In genomic region chr4:185307136-185307950, GRCh38 we compare ENCODE assay signal across 10 cellular contexts.
A peak's percentile ranks its signal among the peaks of the same experiment; 100 is the strongest.
DNase-seq lines count a peak whose midpoint lies in the region; ATAC-seq and TF ChIP-seq lines count a peak whose summit lies in the region.
"Had no signal": no experiment of that assay in that cellular context is flagged by ENCODE, and none has a peak within 500 bp of the region (broad histone marks: within the 10 kb centered on the region; RNA-seq: fewer than 3 reads in every experiment).

No MANE protein-coding gene starts in this region.

- H3K4me1 ChIP-seq in skeletal muscle satellite cell (ENCODE audit: control insufficient read depth, insufficient read depth, low read length) = peaks cover 31% of the 10 kb centered on the region
- H3K4me1 ChIP-seq in ascending aorta = no peaks in the 10 kb centered on the region
- H3K4me1 ChIP-seq in esophagus squamous epithelium = peaks cover 0 to 27% (median 0%) of the 10 kb centered on the region in 3 donors

- peaks cover 25% of the 10 kb centered on the region for H3K36me3 Mint-ChIP-seq in activated T-cell treated with anti-CD3 and anti-CD28 coated beads, Interleukin-2, amount 50 U/mL, for 4 hours (ENCODE audit: insufficient read depth)

- H3K4me3 ChIP-seq in skeletal muscle satellite cell (ENCODE audit: low read length) (no peak overlapping the region), ascending aorta (no peak overlapping the region), esophagus squamous epithelium (no peak overlapping the region)

- ATAC-seq in HG02870 (IDR thresholded peaks at IDR 0.05; ENCODE audit: unreplicated experiment) = peak; percentile 70
- ATAC-seq in activated T-cell treated with anti-CD3 and anti-CD28 coated beads, Interleukin-2, amount 50 U/mL, for 4 hours = no peak

- H3K9me3 Mint-ChIP-seq in activated T-cell treated with anti-CD3 and anti-CD28 coated beads, Interleukin-2, amount 50 U/mL, for 4 hours = no peaks in the 10 kb centered on the region
- H3K9me3 Mint-ChIP-seq: activated naive CD4-positive, alpha-beta T cell treated with anti-CD3 and anti-CD28 coated beads, Interleukin-2, amount 50 U/mL, for 72 hours had no signal

- TF ChIP-seq POLR2A in esophagus squamous epithelium (IDR thresholded peaks at IDR 0.05) = no peak

- no peaks in the 10 kb centered on the region for H3K27me3 ChIP-seq in skeletal muscle satellite cell (ENCODE audit: control insufficient read depth, insufficient read depth, low read length)
- no peaks in the 10 kb centered on the region for H3K27me3 ChIP-seq in ascending aorta
- no peaks in the 10 kb centered on the region for H3K27me3 ChIP-seq in esophagus squamous epithelium

- no peak for TF ChIP-seq CTCF in ascending aorta (IDR thresholded peaks at IDR 0.05)
- no peak for TF ChIP-seq CTCF in esophagus squamous epithelium (IDR thresholded peaks at IDR 0.05)

- no peak overlapping the region for H3K4me3 Mint-ChIP-seq in activated T-cell treated with anti-CD3 and anti-CD28 coated beads, Interleukin-2, amount 50 U/mL, for 4 hours

- H3K27ac ChIP-seq in ascending aorta (peak overlapping the region in 1 of 2 donors; percentile 41), esophagus squamous epithelium (no peak overlapping the region)

- H3K9ac ChIP-seq in skeletal muscle satellite cell (ENCODE audit: low read depth, low read length) = peak overlapping the region; percentile 76

- DNase-seq in NCI-H2107 treated with DMSO at 0.1 percent for 48 hours (lab: John Stamatoyannopoulos, UW; ENCODE audit: unreplicated experiment) (peak; percentile 2), NCI-H2107 (lab: John Stamatoyannopoulos, UW) (no peak), RPMI8226 (peak; percentile 23), ascending aorta (ENCODE audit: low spot score in 2 of 2) (no peak), esophagus squamous epithelium (lab: John Stamatoyannopoulos, UW) (no peak)
- no peak for DNase-seq in activated T-cell treated with anti-CD3 and anti-CD28 coated beads, Interleukin-2, amount 50 U/mL, for 4 hours
- DNase-seq: NCI-H2029 treated with DMSO at 0.1 percent for 48 hours had no signal

- peaks cover 2% of the 10 kb centered on the region for H3K4me1 Mint-ChIP-seq in activated T-cell treated with anti-CD3 and anti-CD28 coated beads, Interleukin-2, amount 50 U/mL, for 4 hours (ENCODE audit: low read depth)

- H3K9me3 ChIP-seq in skeletal muscle satellite cell (replicated peaks; ENCODE audit: low read length) (no peaks in the 10 kb centered on the region), ascending aorta (no peaks in the 10 kb centered on the region), esophagus squamous epithelium (no peaks in the 10 kb centered on the region)

- peaks cover 14% of the 10 kb centered on the region for H3K36me3 ChIP-seq in skeletal muscle satellite cell (ENCODE audit: insufficient read depth, low read length)
- peaks cover 14 to 16% of the 10 kb centered on the region in 2 donors for H3K36me3 ChIP-seq in ascending aorta
- H3K36me3 ChIP-seq in esophagus squamous epithelium = peaks cover 0 to 26% (median 5%) of the 10 kb centered on the region in 3 donors

- H3K4me2 ChIP-seq in skeletal muscle satellite cell (ENCODE audit: low read length) = no peak overlapping the region

- WGBS in esophagus squamous epithelium, 2 donors = 49 to 58% methylated on average over 5 of the region's 5 CpGs

- H3K27me3 Mint-ChIP-seq in activated T-cell treated with anti-CD3 and anti-CD28 coated beads, Interleukin-2, amount 50 U/mL, for 4 hours (ENCODE audit: low read depth) = no peaks in the 10 kb centered on the region

- intact Hi-C loops in ascending aorta (cut with DNase I) (no loop called here), esophagus squamous epithelium (cut with DNase I) (no loop called here)

Comparison
In these comparisons a context has a peak if more than half of its experiments do, and no peak if none do; other contexts are left out.
1. DNase-seq: peak in NCI-H2107 treated with DMSO at 0.1 percent for 48 hours (single experiment) and RPMI8226 (single experiment); none in NCI-H2107 (single experiment), ascending aorta (0 of 2), activated T-cell treated with anti-CD3 and anti-CD28 coated beads, Interleukin-2, amount 50 U/mL, for 4 hours (single experiment) and esophagus squamous epithelium (single experiment).